8 cellular contexts compared by ENCODE assay signal in genomic region chr16:50326835-50327465, GRCh38. TPM values are rescaled to one million over a fixed set of nuclear protein-coding genes. Genes with fewer than 3 reads are reported as not detected.
DNase-seq lines count a peak whose midpoint lies in the region; ATAC-seq, FAIRE-seq and TF ChIP-seq lines count a peak whose summit lies in the region.

No MANE protein-coding gene starts in this region.

- peaks cover 45% of the 10 kb centered on the region for H3K36me3 Mint-ChIP-seq in activated naive CD8-positive, alpha-beta T cell treated with anti-CD3 and anti-CD28 coated beads, Interleukin-2, amount 50 U/mL, for 24 hours (ENCODE audit: low read depth)

- peak; percentile 51 for TF ChIP-seq CTCF in kidney epithelial cell (IDR thresholded peaks at IDR 0.05; ENCODE audit: insufficient read depth, low read length, poor library complexity, severe bottlenecking)

- H3K4me3 Mint-ChIP-seq in activated naive CD8-positive, alpha-beta T cell treated with anti-CD3 and anti-CD28 coated beads, Interleukin-2, amount 50 U/mL, for 24 hours = no peak overlapping the region

- CTCF ChIA-PET in HEK293T (lab: Yijun Ruan, JAX) = interaction anchor here (0.7 to 1.1 kb wide), 5 partner anchors 16 to 479 kb away, joined by 3 to 5 read pairs (median 3); partner anchors contain the start of gene CNEP1R1

- peak; percentile 91 for ATAC-seq in activated naive CD8-positive, alpha-beta T cell treated with anti-CD3 and anti-CD28 coated beads, Interleukin-2, amount 50 U/mL, for 24 hours

- TF ChIP-seq POLR2A in GM12891 (IDR thresholded peaks at IDR 0.05; ENCODE audit: low read depth, low read length) = no peak

- no peaks in the 10 kb centered on the region for H3K27me3 Mint-ChIP-seq in activated naive CD8-positive, alpha-beta T cell treated with anti-CD3 and anti-CD28 coated beads, Interleukin-2, amount 50 U/mL, for 24 hours

- H3K9me3 Mint-ChIP-seq in activated naive CD8-positive, alpha-beta T cell treated with anti-CD3 and anti-CD28 coated beads, Interleukin-2, amount 50 U/mL, for 24 hours = no peaks in the 10 kb centered on the region

- DNase-seq in GM12891 (ENCODE audit: insufficient read length, low spot score) (no peak), HEK293T (ENCODE audit: extremely low spot score) (peak; percentile 38), SKM-1 treated with dmso at 0.1 percent for 144 hours (lab: John Stamatoyannopoulos, UW; ENCODE audit: unreplicated experiment) (peak; percentile 32), kidney epithelial cell (ENCODE audit: low read depth) (no peak), amniotic stem cell (lab: John Stamatoyannopoulos, UW) (no peak), NCI-H128 (lab: John Stamatoyannopoulos, UW; ENCODE audit: unreplicated experiment) (no peak)
- peak; percentile 44 for DNase-seq in activated naive CD8-positive, alpha-beta T cell treated with anti-CD3 and anti-CD28 coated beads, Interleukin-2, amount 50 U/mL, for 24 hours
- peak; percentile 38 for DNase-seq in stimulated activated CD8-positive, alpha-beta memory T cell treated with anti-CD3 and anti-CD28 coated beads, Interleukin-4, amount 100 ng/mL, for 24 hours (ENCODE audit: low read depth)

- peak; percentile 78 for FAIRE-seq in GM12891 (lab: Jason Lieb, UNC)

- H3K36me3 ChIP-seq in kidney epithelial cell (ENCODE audit: control insufficient read depth, insufficient read depth, low read length) = peaks cover 1% of the 10 kb centered on the region

- H3K27me3 ChIP-seq in kidney epithelial cell (ENCODE audit: control insufficient read depth, insufficient read depth, low read length) = no peaks in the 10 kb centered on the region

- H3K27ac Mint-ChIP-seq in activated naive CD8-positive, alpha-beta T cell treated with anti-CD3 and anti-CD28 coated beads, Interleukin-2, amount 50 U/mL, for 24 hours = peak overlapping the region; percentile 18

- POLR2A ChIA-PET in HEK293T (lab: Yijun Ruan, JAX) = no interaction called here

- H3K4me3 ChIP-seq in kidney epithelial cell (ENCODE audit: low read depth, low read length) = no peak overlapping the region

- H3K4me1 Mint-ChIP-seq in activated naive CD8-positive, alpha-beta T cell treated with anti-CD3 and anti-CD28 coated beads, Interleukin-2, amount 50 U/mL, for 24 hours = peaks cover 42% of the 10 kb centered on the region

TF ChIP-seq in GM12891, 5 proteins besides CTCF, POLR2A, EP300 and RAD21:
- TF ChIP-seq POLR2AphosphoS5 (IDR thresholded peaks at IDR 0.05; ENCODE audit: low read depth, low read length) = no peak
- no peak for TF ChIP-seq POU2F2 (IDR thresholded peaks at IDR 0.05; ENCODE audit: low read depth, low read length)
- TF ChIP-seq SPI1 (IDR thresholded peaks at IDR 0.05; ENCODE audit: low read depth, low read length) = no peak
- no peak for TF ChIP-seq TAF1 (IDR thresholded peaks at IDR 0.05; ENCODE audit: low read depth, low read length)
- no peak for TF ChIP-seq PAX5 (IDR thresholded peaks at IDR 0.05; ENCODE audit: insufficient read depth, low read length, severe bottlenecking)

TF ChIP-seq in HEK293T, 16 proteins besides CTCF, POLR2A, EP300 and RAD21:
- no peak for TF ChIP-seq FOXA1 (IDR thresholded peaks at IDR 0.05)
- no peak for TF ChIP-seq BHLHE40 (IDR thresholded peaks at IDR 0.05; ENCODE audit: borderline replicate concordance)
- no peak for TF ChIP-seq LEF1 (IDR thresholded peaks at IDR 0.05; ENCODE audit: borderline replicate concordance)
- no peak for TF ChIP-seq PKNOX1 (IDR thresholded peaks at IDR 0.05)
- TF ChIP-seq NFRKB (IDR thresholded peaks at IDR 0.05) = no peak
- no peak for TF ChIP-seq FOXM1 (IDR thresholded peaks at IDR 0.05; ENCODE audit: borderline replicate concordance)
- TF ChIP-seq HDGF (IDR thresholded peaks at IDR 0.05; ENCODE audit: borderline replicate concordance) = no peak
- no peak for TF ChIP-seq L3MBTL2 (conservative IDR thresholded peaks at IDR 0.05)
- no peak for TF ChIP-seq FOXK2 (IDR thresholded peaks at IDR 0.05)
- no peak for TF ChIP-seq TARDBP (IDR thresholded peaks at IDR 0.05)
- no peak for TF ChIP-seq CTBP1 (IDR thresholded peaks at IDR 0.05; ENCODE audit: borderline replicate concordance)
- TF ChIP-seq ARNT (IDR thresholded peaks at IDR 0.05) = no peak
- TF ChIP-seq ZNF384 (IDR thresholded peaks at IDR 0.05) = no peak
- no peak for TF ChIP-seq SUZ12 (IDR thresholded peaks at IDR 0.05)

RNA-seq across cellular contexts. Expression of gene BRD7, which starts 41.8 kb away (rescaled TPM):
- 34.5 TPM for polyA plus RNA-seq in GM12891 (2012; ENCODE audit: low read depth, missing spikeins)
- 51.7 and 61.3 TPM in 2 replicates for total RNA-seq in kidney epithelial cell

Comparison
In these comparisons a context has a peak if more than half of its experiments do, and no peak if none do; other contexts are left out.
1. DNase-seq: peak in HEK293T (single experiment), SKM-1 treated with dmso at 0.1 percent for 144 hours (single experiment), activated naive CD8-positive, alpha-beta T cell treated with anti-CD3 and anti-CD28 coated beads, Interleukin-2, amount 50 U/mL, for 24 hours (single experiment) and stimulated activated CD8-positive, alpha-beta memory T cell treated with anti-CD3 and anti-CD28 coated beads, Interleukin-4, amount 100 ng/mL, for 24 hours (single experiment); none in GM12891 (single experiment), kidney epithelial cell (single experiment), amniotic stem cell (single experiment) and NCI-H128 (single experiment).